23 cellular contexts compared by ENCODE assay signal in genomic region chr2:26337298-26337697, GRCh38. TPM values are rescaled to one million over a fixed set of nuclear protein-coding genes. Genes with fewer than 3 reads are reported as not detected.
DNase-seq lines count a peak whose midpoint lies in the region; ATAC-seq, FAIRE-seq and TF ChIP-seq lines count a peak whose summit lies in the region.
"Had no signal": no experiment of that assay in that cellular context is flagged by ENCODE, and none has a peak within 500 bp of the region (broad histone marks: within the 10 kb centered on the region; RNA-seq: fewer than 3 reads in every experiment).

No MANE protein-coding gene starts in this region.

- H3K27ac ChIP-seq in HepG2 (ENCODE audit: extremely low read length, insufficient read depth, low read length) (no peak overlapping the region), right lobe of liver (no peak overlapping the region), K562 (ENCODE audit: extremely low read depth, low read depth, low read length) (no peak overlapping the region), parathyroid adenoma (no peak overlapping the region)
- H3K27ac ChIP-seq: BLaER1 had no signal

- no peaks in the 10 kb centered on the region for H3K36me3 ChIP-seq in HepG2 (replicated peaks in 1 of 2; ENCODE audit: control insufficient read depth in 1 of 2, insufficient read depth in 2 of 2, low read length in 2 of 2)
- peaks cover 0 to 1% (median 0%) of the 10 kb centered on the region in 4 donors for H3K36me3 ChIP-seq in right lobe of liver
- H3K36me3 ChIP-seq in K562 (ENCODE audit: control insufficient read depth, insufficient read depth, low read length), result no peaks in the 10 kb centered on the region
- no peaks in the 10 kb centered on the region for H3K36me3 ChIP-seq in parathyroid adenoma (ENCODE audit: control insufficient read depth, insufficient read depth, low read length)
- H3K36me3 ChIP-seq: BE2C, BLaER1 had no signal

- no peaks in the 10 kb centered on the region for H4K20me1 ChIP-seq in HepG2 (ENCODE audit: insufficient read depth, low read length)
- no peaks in the 10 kb centered on the region for H4K20me1 ChIP-seq in K562 (replicated peaks; ENCODE audit: control insufficient read depth, insufficient read depth, low read length)
- H4K20me1 ChIP-seq: BLaER1 had no signal

- DNase-seq in HepG2 (ENCODE audit: low spot score) (no peak), right lobe of liver (no peak), K562 (ENCODE audit: extremely low read depth in 1 of 4, low spot score in 3 of 4) (no peak), D721Med (ENCODE audit: insufficient read length, low spot score) (no peak), UCSD-AML1 (lab: John Stamatoyannopoulos, UW; ENCODE audit: unreplicated experiment) (no peak)
- no peak for DNase-seq in activated CD4-positive, alpha-beta memory T cell treated with anti-CD3 and anti-CD28 coated beads, Interleukin-2, amount 10 ng/mL, durations not matched to agents 7 days and 5 days
- DNase-seq: 8988T; ACHN; BE2C; C1 segment of cervical spinal cord; CD4-positive, alpha-beta memory T cell; CD4-positive, CD25-positive, alpha-beta regulatory T cell; CD8-positive, alpha-beta memory T cell; COR-L47; DMS79 treated with DMSO at 0.1 percent for 48 hours; GF-D8 had no signal

- TF ChIP-seq CTCF in HepG2 (CRISPR knock-in tag; IDR thresholded peaks at IDR 0.05), result no peak
- TF ChIP-seq CTCF in right lobe of liver (IDR thresholded peaks at IDR 0.05), result no peak
- no peak for TF ChIP-seq CTCF in K562 (IDR thresholded peaks at IDR 0.05 in 2 of 3, conservative IDR thresholded peaks at IDR 0.05 in 1 of 3; ENCODE audit: insufficient read depth in 2 of 3, low read depth in 1 of 3, low read length in 3 of 3)
- TF ChIP-seq CTCF in parathyroid adenoma (IDR thresholded peaks at IDR 0.05), result no peak
- no peak for TF ChIP-seq CTCF in D721Med (IDR thresholded peaks at IDR 0.05; ENCODE audit: insufficient read depth, missing control alignments)

- BruUV-seq in HepG2 (replicated peaks; lab: Mats Ljungman, UMichigan), result no TSS peak
- no TSS peak for BruUV-seq in K562 (replicated peaks; lab: Mats Ljungman, UMichigan)

- H3K27ac Mint-ChIP-seq in activated CD4-positive, alpha-beta memory T cell treated with anti-CD3 and anti-CD28 coated beads, Interleukin-2, amount 10 ng/mL, durations not matched to agents 7 days and 5 days, result no peak overlapping the region
- H3K27ac Mint-ChIP-seq: CD14-positive monocyte; CD4-positive, alpha-beta memory T cell; CD4-positive, CD25-positive, alpha-beta regulatory T cell had no signal

- H3K36me3 Mint-ChIP-seq in activated CD4-positive, alpha-beta memory T cell treated with anti-CD3 and anti-CD28 coated beads, Interleukin-2, amount 10 ng/mL, durations not matched to agents 7 days and 5 days (ENCODE audit: low read depth), result peaks cover 5% of the 10 kb centered on the region
- H3K36me3 Mint-ChIP-seq: CD14-positive monocyte had no signal

- no peaks in the 10 kb centered on the region for H3K27me3 Mint-ChIP-seq in activated CD4-positive, alpha-beta memory T cell treated with anti-CD3 and anti-CD28 coated beads, Interleukin-2, amount 10 ng/mL, durations not matched to agents 7 days and 5 days
- H3K27me3 Mint-ChIP-seq: CD4-positive, alpha-beta memory T cell; CD8-positive, alpha-beta memory T cell had no signal

- WGBS in HepG2 (ENCODE audit: low lambda C conversion rate), result 84% methylated on average over 2 of the region's 2 CpGs
- WGBS in right lobe of liver (ENCODE audit: insufficient coverage, low coverage, low lambda C conversion rate, missing lambda C conversion rate), result 85% methylated on average over 2 of the region's 2 CpGs
- WGBS in K562 (ENCODE audit: insufficient coverage, low coverage, missing lambda C conversion rate), result 78% methylated on average over 2 of the region's 2 CpGs

- in situ Hi-C loops in HepG2 (cut with HindIII; ENCODE audit: extremely low pct_ligation_motif_present, low pct_unique_long_range_greater_than_20kb) (loop anchor here (25.0 kb wide), 1 partner anchor 350 kb away; the partner anchor contains the start of gene KIF3C), K562 (cut with MboI) (no loop called here)

- H3K9me3 Mint-ChIP-seq in activated CD4-positive, alpha-beta memory T cell treated with anti-CD3 and anti-CD28 coated beads, Interleukin-2, amount 10 ng/mL, durations not matched to agents 7 days and 5 days, result no peaks in the 10 kb centered on the region
- H3K9me3 Mint-ChIP-seq: CD14-positive monocyte; CD4-positive, alpha-beta memory T cell; CD4-positive, CD25-positive, alpha-beta regulatory T cell; CD8-positive, alpha-beta memory T cell had no signal

- H2AFZ ChIP-seq in HepG2 (ENCODE audit: low read length) (no peak overlapping the region), K562 (ENCODE audit: low read depth, low read length) (peak overlapping the region; percentile 54), parathyroid adenoma (peak overlapping the region; percentile 36)

- TF ChIP-seq EP300 in HepG2 (IDR thresholded peaks at IDR 0.05; ENCODE audit: low read depth in 2 of 2, low read length in 2 of 2), result no peak
- TF ChIP-seq EP300 in HepG2 (CRISPR knock-in tag; IDR thresholded peaks at IDR 0.05; ENCODE audit: borderline replicate concordance), result no peak
- no peak for TF ChIP-seq EP300 in K562 (IDR thresholded peaks at IDR 0.05; ENCODE audit: low read length)

- H3K9me3 ChIP-seq in HepG2 (ENCODE audit: low read length), result no peaks in the 10 kb centered on the region
- no peaks in the 10 kb centered on the region for H3K9me3 ChIP-seq in right lobe of liver
- H3K9me3 ChIP-seq in K562 (replicated peaks; ENCODE audit: control insufficient read depth, insufficient read depth, low read depth, low read length), result no peaks in the 10 kb centered on the region
- H3K9me3 ChIP-seq in parathyroid adenoma (ENCODE audit: control insufficient read depth, low read length), result no peaks in the 10 kb centered on the region
- H3K9me3 ChIP-seq: BE2C, BLaER1 had no signal

- TF ChIP-seq POLR2A in HepG2 (IDR thresholded peaks at IDR 0.05; ENCODE audit: insufficient read depth in 1 of 2, low read depth in 2 of 2, low read length in 2 of 2) (no peak), right lobe of liver (IDR thresholded peaks at IDR 0.05) (no peak), K562 (conservative IDR thresholded peaks at IDR 0.05) (no peak)

- H3K4me3 ChIP-seq in HepG2 (replicated peaks in 1 of 3; ENCODE audit: insufficient read depth in 1 of 3, low read depth in 2 of 3, low read length in 3 of 3) (no peak overlapping the region), right lobe of liver (no peak overlapping the region), K562 (no peak overlapping the region), parathyroid adenoma (ENCODE audit: low read depth, low read length) (no peak overlapping the region)
- H3K4me3 ChIP-seq: BLaER1 had no signal

- FAIRE-seq in HepG2 (lab: Jason Lieb, UNC) (no peak), K562 (lab: Jason Lieb, UNC) (no peak), D721Med (lab: Jason Lieb, UNC) (no peak)
- FAIRE-seq: A204.1, G401.6, GM12891 had no signal

- TF ChIP-seq RAD21 in HepG2 (CRISPR knock-in tag; IDR thresholded peaks at IDR 0.05) (no peak), K562 (CRISPR knock-in tag; conservative IDR thresholded peaks at IDR 0.05 in 1 of 2, IDR thresholded peaks at IDR 0.05 in 1 of 2) (no peak)

- no peak overlapping the region for H3K4me3 Mint-ChIP-seq in activated CD4-positive, alpha-beta memory T cell treated with anti-CD3 and anti-CD28 coated beads, Interleukin-2, amount 10 ng/mL, durations not matched to agents 7 days and 5 days
- H3K4me3 Mint-ChIP-seq: CD14-positive monocyte; CD4-positive, alpha-beta memory T cell; CD4-positive, CD25-positive, alpha-beta regulatory T cell; CD8-positive, alpha-beta memory T cell had no signal

- H3K9ac ChIP-seq in HepG2 (ENCODE audit: insufficient read depth, low read depth, low read length) (no peak overlapping the region), K562 (ENCODE audit: insufficient read depth in 1 of 2, low read depth in 2 of 2, low read length in 2 of 2) (no peak overlapping the region), parathyroid adenoma (no peak overlapping the region)
- H3K9ac ChIP-seq: BLaER1 had no signal

- H3K4me1 Mint-ChIP-seq in activated CD4-positive, alpha-beta memory T cell treated with anti-CD3 and anti-CD28 coated beads, Interleukin-2, amount 10 ng/mL, durations not matched to agents 7 days and 5 days, result peaks cover 11% of the 10 kb centered on the region
- H3K4me1 Mint-ChIP-seq: CD14-positive monocyte had no signal

- H3K79me2 ChIP-seq in HepG2 (ENCODE audit: insufficient read depth, low read length), result no peaks in the 10 kb centered on the region
- H3K79me2 ChIP-seq in K562 (ENCODE audit: control insufficient read depth, insufficient read depth, low read length), result no peaks in the 10 kb centered on the region
- H3K79me2 ChIP-seq in parathyroid adenoma, result no peaks in the 10 kb centered on the region

- no peaks in the 10 kb centered on the region for H3K27me3 ChIP-seq in HepG2 (ENCODE audit: control insufficient read depth in 1 of 2, insufficient read depth in 2 of 2, low read length in 2 of 2)
- H3K27me3 ChIP-seq in right lobe of liver, result no peaks in the 10 kb centered on the region
- no peaks in the 10 kb centered on the region for H3K27me3 ChIP-seq in K562 (ENCODE audit: control insufficient read depth in 2 of 2, insufficient read depth in 2 of 2, low read length in 2 of 2)
- H3K27me3 ChIP-seq in parathyroid adenoma (ENCODE audit: control insufficient read depth, insufficient read depth, low read length), result no peaks in the 10 kb centered on the region
- H3K27me3 ChIP-seq: BE2C, BLaER1 had no signal

- H3K4me2 ChIP-seq in HepG2 (ENCODE audit: low read depth, low read length), result no peak overlapping the region
- no peak overlapping the region for H3K4me2 ChIP-seq in K562 (ENCODE audit: insufficient read depth, low read length)
- H3K4me2 ChIP-seq in parathyroid adenoma (ENCODE audit: low read length), result peak overlapping the region; percentile 0
- H3K4me2 ChIP-seq: BLaER1 had no signal

- ATAC-seq in HepG2, result no peak
- ATAC-seq in right lobe of liver, result no peak
- ATAC-seq in K562, result no peak

- intact Hi-C loops in HepG2 (cut with micrococcal nuclease; ENCODE audit: unreplicated experiment) (no loop called here), right lobe of liver (cut with DNase I) (loop anchor here in 1 of 2 donors (10.0 kb wide), 1 partner anchor 102 kb away; no protein-coding TSS in a partner anchor), K562 (cut with micrococcal nuclease) (no loop called here)

- no peaks in the 10 kb centered on the region for H3K9me1 ChIP-seq in K562 (ENCODE audit: control insufficient read depth, insufficient read depth, low read length)

- POLR2A ChIA-PET in HepG2 (lab: Yijun Ruan, JAX) (interaction anchor here (1.8 kb wide), 1 partner anchor 9 kb away, joined by 7 read pairs; the partner anchor contains the start of genes ADGRF3 and SELENOI), K562 (lab: Yijun Ruan, JAX) (interaction anchor here (2.7 kb wide), 1 partner anchor 8 kb away, joined by 11 read pairs; the partner anchor contains the start of gene SELENOI)
- POLR2A ChIA-PET in activated CD4-positive, alpha-beta memory T cell treated with anti-CD3 and anti-CD28 coated beads, Interleukin-2, amount 10 ng/mL, durations not matched to agents 7 days and 5 days (lab: Charles Lee), result interaction anchor here (2.1 to 4.3 kb wide), 2 partner anchors 8 to 10 kb away, joined by 8 to 24 read pairs; partner anchors contain the start of genes ADGRF3 and SELENOI

- CTCF ChIA-PET in HepG2 (lab: Yijun Ruan, JAX; ENCODE audit: low intra/inter-chr PET ratio, low total read pairs), result no interaction called here
- CTCF ChIA-PET in K562 (lab: Yijun Ruan, JAX; ENCODE audit: low intra/inter-chr PET ratio), result no interaction called here
- CTCF ChIA-PET in activated CD4-positive, alpha-beta memory T cell treated with anti-CD3 and anti-CD28 coated beads, Interleukin-2, amount 10 ng/mL, durations not matched to agents 7 days and 5 days (lab: Charles Lee), result no interaction called here

- peaks cover 26% of the 10 kb centered on the region for H3K4me1 ChIP-seq in HepG2 (ENCODE audit: insufficient read depth, low read length)
- no peaks in the 10 kb centered on the region for H3K4me1 ChIP-seq in right lobe of liver
- peaks cover 2 to 18% of the 10 kb centered on the region in 2 experiments; a peak in 4 of 5 replicates for H3K4me1 ChIP-seq in K562 (replicated peaks in 1 of 2; ENCODE audit: control insufficient read depth in 2 of 2, insufficient read depth in 2 of 2, low read length in 2 of 2)
- peaks cover 4% of the 10 kb centered on the region for H3K4me1 ChIP-seq in parathyroid adenoma
- H3K4me1 ChIP-seq: BE2C, BLaER1 had no signal

RNA-seq across cellular contexts. Expression of gene SELENOI, which starts 8.6 kb away (rescaled TPM):
- total RNA-seq in HepG2 (2016; rRNA removed; fragmentation: Illumina TruSeq; extraction: Trizol) (60.3 and 66.0 TPM in 2 replicates), right lobe of liver (10 to 100 TPM; 24.1 to 39.1 (median 33.7) TPM), K562 (2014; rRNA removed) (19.9 and 21.1 TPM in 2 replicates), K562 (2014; rRNA removed; fragmentation: Illumina TruSeq; extraction: Trizol) (39.6 and 44.7 TPM in 2 replicates), K562 (2015; rRNA removed; fragmentation: Illumina TruSeq; extraction: Trizol) (24.2 and 26.3 TPM in 2 replicates), K562 (2021) (45.9 and 46.9 TPM in 2 replicates)
- 53.2 and 61.0 TPM in 2 replicates for total RNA-seq in HepG2 (2016; cell fraction: cytosol; rRNA removed; fragmentation: Illumina TruSeq; extraction: Trizol; ENCODE audit: low read depth)
- 59.1 and 65.9 TPM in 2 replicates for total RNA-seq in HepG2 (2016; cell fraction: insoluble cytoplasmic fraction; rRNA removed; fragmentation: Illumina TruSeq; extraction: Trizol)
- 17.7 and 19.5 TPM in 2 replicates for total RNA-seq in HepG2 (2016; cell fraction: membrane; rRNA removed; fragmentation: Illumina TruSeq; extraction: Trizol)
- total RNA-seq in HepG2 (2016; cell fraction: nucleus; rRNA removed; fragmentation: Illumina TruSeq; extraction: Trizol), result 79.5 and 91.4 TPM in 2 replicates
- polyA plus RNA-seq in HepG2 (2011; rRNA removed) (26.2 and 27.7 TPM in 2 replicates), K562 (2011; rRNA removed) (21.3 and 31.8 TPM in 2 replicates), K562 (2014; fragmentation: Illumina TruSeq; extraction: Trizol) (21.4 and 24.4 TPM in 2 replicates), K562 (2014; fragmentation: Nextera tagmentation; extraction: Ambion mirVana) (10 to 100 TPM in 1 of 2 experiments, 1 to 10 TPM in 1; 9.6 to 10.6 TPM), K562 (2014; rRNA removed) (15.2 and 19.4 TPM in 2 replicates)
- 23.3 and 35.2 TPM in 2 replicates for polyA plus RNA-seq in HepG2 (2011; cell fraction: cytosol; rRNA removed)
- polyA plus RNA-seq in HepG2 (2011; cell fraction: nucleus; rRNA removed), result 15.9 and 18.6 TPM in 2 replicates
- 33.8 and 36.9 TPM in 2 replicates for polyA plus RNA-seq in HepG2 (2012)
- 1.9 and 2.2 TPM in 2 replicates for polyA plus RNA-seq in HepG2 (2016; cell fraction: cytosol; fragmentation: Illumina TruSeq; extraction: Trizol; ENCODE audit: low read depth)
- 20.1 and 21.1 TPM in 2 replicates for polyA plus RNA-seq in HepG2 (2016; cell fraction: insoluble cytoplasmic fraction; fragmentation: Illumina TruSeq; extraction: Trizol; ENCODE audit: low read depth)
- polyA plus RNA-seq in HepG2 (2016; cell fraction: membrane; fragmentation: Illumina TruSeq; extraction: Trizol; ENCODE audit: low read depth), result 3.3 and 5.0 TPM in 2 replicates
- polyA plus RNA-seq in HepG2 (2016; cell fraction: nucleus; fragmentation: Illumina TruSeq; extraction: Trizol; ENCODE audit: insufficient read depth, low read depth), result 53.9 and 54.9 TPM in 2 replicates
- 296 and 353 TPM in 2 replicates for polyA minus RNA-seq in HepG2 (2011; rRNA and poly(A)+ RNA removed; ENCODE audit: low replicate concordance)
- 42.8 and 47.8 TPM in 2 replicates for polyA minus RNA-seq in HepG2 (2011; cell fraction: cytosol; rRNA and poly(A)+ RNA removed)
- polyA minus RNA-seq in HepG2 (2011; cell fraction: nucleus; rRNA and poly(A)+ RNA removed), result 103 and 112 TPM in 2 replicates
- total RNA-seq in K562 (2011; cell fraction: chromatin; rRNA removed; ENCODE audit: low replicate concordance), result 152 and 196 TPM in 2 replicates
- total RNA-seq in K562 (2011; cell fraction: nucleolus; rRNA removed), result 115 and 130 TPM in 2 replicates
- total RNA-seq in K562 (2011; cell fraction: nucleoplasm; rRNA removed), result 153 and 187 TPM in 2 replicates
- polyA plus RNA-seq in K562 (2011; cell fraction: cytosol; rRNA removed), result 17.0 and 17.3 TPM in 2 replicates
- polyA plus RNA-seq in K562 (2011; cell fraction: nucleus; rRNA removed), result 23.0 and 23.7 TPM in 2 replicates
- polyA plus RNA-seq in K562 (2012), result 8.4 and 19.4 TPM in 2 replicates
- 122 and 160 TPM in 2 replicates for polyA minus RNA-seq in K562 (2011; rRNA and poly(A)+ RNA removed)
- 19.4 and 27.8 TPM in 2 replicates for polyA minus RNA-seq in K562 (2011; cell fraction: cytosol; rRNA and poly(A)+ RNA removed)
- polyA minus RNA-seq in K562 (2011; cell fraction: nucleus; rRNA and poly(A)+ RNA removed), result 58.4 and 70.4 TPM in 2 replicates
- total RNA-seq in activated CD4-positive, alpha-beta memory T cell treated with anti-CD3 and anti-CD28 coated beads, Interleukin-2, amount 10 ng/mL, durations not matched to agents 7 days and 5 days, result 10 to 100 TPM; 22.9 to 31.4 TPM

RNA-seq across cellular contexts. Expression of gene ADGRF3, which starts 9.3 kb away (rescaled TPM):
- total RNA-seq in HepG2 (2016; rRNA removed; fragmentation: Illumina TruSeq; extraction: Trizol) (0.14 and 0.40 TPM in 2 replicates), right lobe of liver (under 1 TPM in 3 of 6 experiments, not detected in 3; 0.07 to 0.51 (median 0.15) TPM), K562 (2014; rRNA removed) (not detected in 2 replicates), K562 (2014; rRNA removed; fragmentation: Illumina TruSeq; extraction: Trizol) (0.07 TPM in 1 of 2 replicates, not detected in the other), K562 (2015; rRNA removed; fragmentation: Illumina TruSeq; extraction: Trizol) (0.18 TPM in 1 of 2 replicates, not detected in the other), K562 (2021) (0.09 and 0.16 TPM in 2 replicates)
- not detected in 2 replicates for total RNA-seq in HepG2 (2016; cell fraction: cytosol; rRNA removed; fragmentation: Illumina TruSeq; extraction: Trizol; ENCODE audit: low read depth)
- 0.06 and 0.19 TPM in 2 replicates for total RNA-seq in HepG2 (2016; cell fraction: insoluble cytoplasmic fraction; rRNA removed; fragmentation: Illumina TruSeq; extraction: Trizol)
- 0.17 and 0.34 TPM in 2 replicates for total RNA-seq in HepG2 (2016; cell fraction: membrane; rRNA removed; fragmentation: Illumina TruSeq; extraction: Trizol)
- total RNA-seq in HepG2 (2016; cell fraction: nucleus; rRNA removed; fragmentation: Illumina TruSeq; extraction: Trizol), result 0.37 and 0.41 TPM in 2 replicates
- polyA plus RNA-seq in HepG2 (2011; rRNA removed) (1.5 TPM in 2 replicates), K562 (2011; rRNA removed) (0.04 and 0.09 TPM in 2 replicates), K562 (2014; fragmentation: Illumina TruSeq; extraction: Trizol) (0.06 and 0.16 TPM in 2 replicates), K562 (2014; fragmentation: Nextera tagmentation; extraction: Ambion mirVana) (under 1 TPM in 1 of 2 experiments, not detected in 1; 0.24 TPM), K562 (2014; rRNA removed) (0.27 and 0.54 TPM in 2 replicates)
- 0.45 and 0.46 TPM in 2 replicates for polyA plus RNA-seq in HepG2 (2011; cell fraction: cytosol; rRNA removed)
- polyA plus RNA-seq in HepG2 (2011; cell fraction: nucleus; rRNA removed), result 6.4 and 6.8 TPM in 2 replicates
- polyA plus RNA-seq in HepG2 (2012), result 1.1 and 1.5 TPM in 2 replicates
- not detected in 2 replicates for polyA plus RNA-seq in HepG2 (2016; cell fraction: cytosol; fragmentation: Illumina TruSeq; extraction: Trizol; ENCODE audit: low read depth)
- polyA plus RNA-seq in HepG2 (2016; cell fraction: insoluble cytoplasmic fraction; fragmentation: Illumina TruSeq; extraction: Trizol; ENCODE audit: low read depth), result 0.13 and 0.63 TPM in 2 replicates
- polyA plus RNA-seq in HepG2 (2016; cell fraction: membrane; fragmentation: Illumina TruSeq; extraction: Trizol; ENCODE audit: low read depth), result 0.09 and 0.24 TPM in 2 replicates
- 0.79 and 0.93 TPM in 2 replicates for polyA plus RNA-seq in HepG2 (2016; cell fraction: nucleus; fragmentation: Illumina TruSeq; extraction: Trizol; ENCODE audit: insufficient read depth, low read depth)
- polyA minus RNA-seq in HepG2 (2011; rRNA and poly(A)+ RNA removed; ENCODE audit: low replicate concordance), result 0.98 and 2.5 TPM in 2 replicates
- 0.59 TPM in 1 of 2 replicates, not detected in the other for polyA minus RNA-seq in HepG2 (2011; cell fraction: cytosol; rRNA and poly(A)+ RNA removed)
- 0.90 and 1.4 TPM in 2 replicates for polyA minus RNA-seq in HepG2 (2011; cell fraction: nucleus; rRNA and poly(A)+ RNA removed)
- 0.11 and 0.58 TPM in 2 replicates for total RNA-seq in K562 (2011; cell fraction: chromatin; rRNA removed; ENCODE audit: low replicate concordance)
- 0.13 and 0.50 TPM in 2 replicates for total RNA-seq in K562 (2011; cell fraction: nucleolus; rRNA removed)
- 0.37 and 0.61 TPM in 2 replicates for total RNA-seq in K562 (2011; cell fraction: nucleoplasm; rRNA removed)
- 0.10 and 0.13 TPM in 2 replicates for polyA plus RNA-seq in K562 (2011; cell fraction: cytosol; rRNA removed)
- 0.58 and 0.82 TPM in 2 replicates for polyA plus RNA-seq in K562 (2011; cell fraction: nucleus; rRNA removed)
- polyA plus RNA-seq in K562 (2012), result 0.28 and 0.46 TPM in 2 replicates
- polyA minus RNA-seq in K562 (2011; rRNA and poly(A)+ RNA removed), result not detected in 2 replicates
- not detected in 2 replicates for polyA minus RNA-seq in K562 (2011; cell fraction: cytosol; rRNA and poly(A)+ RNA removed)
- 0.13 and 2.4 TPM in 2 replicates for polyA minus RNA-seq in K562 (2011; cell fraction: nucleus; rRNA and poly(A)+ RNA removed)
- total RNA-seq in activated CD4-positive, alpha-beta memory T cell treated with anti-CD3 and anti-CD28 coated beads, Interleukin-2, amount 10 ng/mL, durations not matched to agents 7 days and 5 days, result 1 to 10 TPM; 2.3 to 2.5 TPM
- polyA plus RNA-seq: AG04450, CD14-positive monocyte had no signal

Comparison
In these comparisons a context has a peak if more than half of its experiments do, and no peak if none do; other contexts are left out.
1. Of the 241 proteins assayed by ChIP-seq in both HepG2 and K562: peak only in HepG2: none; only in K562: MAFF and MAFG; in both: MAFK; in neither: 238.